10 cellular contexts compared by ENCODE assay signal in the genomic region with DNA sequence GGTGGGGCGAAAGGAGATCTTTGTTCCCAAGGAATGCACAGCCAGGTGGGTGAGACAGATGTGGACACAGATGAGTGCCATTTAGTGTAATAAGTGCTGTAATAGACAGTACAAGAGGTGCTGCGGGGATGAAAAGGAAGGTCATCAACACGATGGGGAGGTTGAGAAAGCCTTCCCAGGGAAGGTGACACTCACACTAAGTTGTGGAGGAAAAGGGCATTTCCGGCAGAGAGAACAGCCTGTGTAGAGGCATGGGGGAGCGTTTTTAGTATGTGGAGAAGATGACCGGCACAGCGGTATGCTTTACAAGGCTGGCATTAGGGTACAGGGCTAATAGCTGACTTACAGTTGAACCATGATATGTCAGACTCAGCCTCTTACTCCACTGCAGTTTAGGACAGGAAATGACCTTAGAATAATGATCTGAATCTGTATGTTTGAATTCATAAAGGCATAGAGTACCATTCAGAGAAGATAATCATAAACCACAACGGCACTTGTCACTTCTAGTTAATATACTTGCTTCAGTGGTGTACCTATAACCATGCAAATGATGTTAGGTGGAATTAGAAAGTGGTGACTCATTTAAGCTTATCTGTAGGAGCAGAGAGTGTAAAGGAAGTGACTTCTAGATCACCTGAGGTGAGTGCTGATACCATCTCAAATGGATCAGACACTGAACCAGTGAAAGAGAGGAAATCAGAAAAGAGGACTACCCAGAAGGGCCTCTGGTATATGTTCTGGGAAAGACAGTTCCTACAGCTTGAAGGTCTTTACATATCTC.
DNase-seq lines count a peak whose midpoint lies in the region; ATAC-seq and TF ChIP-seq lines count a peak whose summit lies in the region.
"Had no signal": no experiment of that assay in that cellular context is flagged by ENCODE, and none has a peak within 500 bp of the region (broad histone marks: within the 10 kb centered on the region; RNA-seq: fewer than 3 reads in every experiment).

No MANE protein-coding gene starts in this region.

- intact Hi-C loops in mammary epithelial cell (cut with micrococcal nuclease) (no loop called here), breast epithelium (cut with DNase I; ENCODE audit: low total_unique reads) (no loop called here), stomach (cut with DNase I; ENCODE audit: low total_unique reads) (no loop called here)
- intact Hi-C loops in activated T-helper 2 cell treated with anti-CD3 and anti-CD28 coated beads, Interferon-gamma antibody, Interleukin-2, Interleukin-4, amounts not matched to agents 10 μg/mL and 5 μg/mL and 100 μg/mL, durations not matched to agents 14 hours and 24 hours and 36 hours (cut with micrococcal nuclease), result loop anchor here (2.0 to 5.0 kb wide), 4 partner anchors 51 to 272 kb away; partner anchors contain the start of gene TNRC6B

- in situ Hi-C loops in mammary epithelial cell (cut with MboI; ENCODE audit: low sequenced_read_pairs in 2 of 2), result no loop called here

- no peak for TF ChIP-seq CTCF in mammary epithelial cell (conservative IDR thresholded peaks at IDR 0.05 in 1 of 2, IDR thresholded peaks at IDR 0.05 in 1 of 2; ENCODE audit: extremely low read depth in 1 of 2, insufficient read depth in 1 of 2, low read depth in 1 of 2, low read length in 2 of 2)
- no peak for TF ChIP-seq CTCF in breast epithelium (IDR thresholded peaks at IDR 0.05)
- no peak for TF ChIP-seq CTCF in stomach (IDR thresholded peaks at IDR 0.05)

- dilution Hi-C loops in mammary epithelial cell (cut with HindIII; ENCODE audit: low sequenced_read_pairs), result loop anchor here (25.0 kb wide), 1 partner anchor 282 kb away; the partner anchor contains the start of gene ADSL

- H3K36me3 Mint-ChIP-seq in activated T-helper 2 cell treated with anti-CD3 and anti-CD28 coated beads, Interferon-gamma antibody, Interleukin-2, Interleukin-4, amounts not matched to agents 10 μg/mL and 5 μg/mL and 100 μg/mL, durations not matched to agents 14 hours and 24 hours and 36 hours (ENCODE audit: low read depth), result no peaks in the 10 kb centered on the region

- no peak for TF ChIP-seq EP300 in stomach (IDR thresholded peaks at IDR 0.05)

- H4K20me1 ChIP-seq in mammary epithelial cell (ENCODE audit: insufficient read depth, low read length), result peaks cover 2% of the 10 kb centered on the region

- H3K27ac ChIP-seq in mammary epithelial cell (ENCODE audit: insufficient read depth, low read depth, low read length) (no peak overlapping the region), breast epithelium (peak overlapping the region in 1 of 2 donors; percentile 3), thymus (ENCODE audit: low read depth) (peak overlapping the region; percentile 8), stomach (no peak overlapping the region)

- 86% methylated on average over 8 of the region's 8 CpGs for WGBS in mammary epithelial cell (ENCODE audit: low coverage, missing lambda C conversion rate)
- 52% methylated on average over 8 of the region's 8 CpGs for WGBS in thymus
- WGBS in stomach, 5 donors, result 70 to 79% (median 73%) methylated on average over 8 of the region's 8 CpGs

- no TSS peak for BruUV-seq in mammary epithelial cell (replicated peaks; lab: Mats Ljungman, UMichigan)

- H3K4me3 ChIP-seq in mammary epithelial cell (replicated peaks in 1 of 3; ENCODE audit: insufficient read depth in 1 of 3, low read depth in 2 of 3, low read length in 3 of 3), result no peak overlapping the region
- H3K4me3 ChIP-seq in breast epithelium, result no peak overlapping the region
- H3K4me3 ChIP-seq in thymus (ENCODE audit: low read length), result no peak overlapping the region
- H3K4me3 ChIP-seq in stomach, result no peak overlapping the region
- H3K4me3 ChIP-seq: heart left ventricle had no signal

- no peak overlapping the region for H3K4me2 ChIP-seq in mammary epithelial cell (ENCODE audit: insufficient read depth, low read depth, low read length)

- no peaks in the 10 kb centered on the region for H3K9me3 Mint-ChIP-seq in activated T-helper 2 cell treated with anti-CD3 and anti-CD28 coated beads, Interferon-gamma antibody, Interleukin-2, Interleukin-4, amounts not matched to agents 10 μg/mL and 5 μg/mL and 100 μg/mL, durations not matched to agents 14 hours and 24 hours and 36 hours
- H3K9me3 Mint-ChIP-seq: CD14-positive monocyte had no signal

- H3K4me3 Mint-ChIP-seq in activated T-helper 2 cell treated with anti-CD3 and anti-CD28 coated beads, Interferon-gamma antibody, Interleukin-2, Interleukin-4, amounts not matched to agents 10 μg/mL and 5 μg/mL and 100 μg/mL, durations not matched to agents 14 hours and 24 hours and 36 hours (ENCODE audit: low read depth), result peak overlapping the region; percentile 68
- H3K4me3 Mint-ChIP-seq: CD14-positive monocyte had no signal

- H3K79me2 ChIP-seq in mammary epithelial cell (ENCODE audit: insufficient read depth, low read length), result no peaks in the 10 kb centered on the region

- H3K27me3 Mint-ChIP-seq in activated T-helper 2 cell treated with anti-CD3 and anti-CD28 coated beads, Interferon-gamma antibody, Interleukin-2, Interleukin-4, amounts not matched to agents 10 μg/mL and 5 μg/mL and 100 μg/mL, durations not matched to agents 14 hours and 24 hours and 36 hours (ENCODE audit: low read depth), result no peaks in the 10 kb centered on the region

- no peak overlapping the region for H2AFZ ChIP-seq in mammary epithelial cell (ENCODE audit: low read depth, low read length)

- no peaks in the 10 kb centered on the region for H3K36me3 ChIP-seq in mammary epithelial cell (ENCODE audit: insufficient read depth, low read length)
- H3K36me3 ChIP-seq in breast epithelium, result no peaks in the 10 kb centered on the region
- H3K36me3 ChIP-seq in thymus (ENCODE audit: control insufficient read depth, insufficient read depth), result no peaks in the 10 kb centered on the region
- no peaks in the 10 kb centered on the region for H3K36me3 ChIP-seq in stomach
- H3K36me3 ChIP-seq: heart left ventricle had no signal

- H3K9me3 ChIP-seq in mammary epithelial cell (replicated peaks; ENCODE audit: insufficient read depth, low read length) (no peaks in the 10 kb centered on the region), breast epithelium (no peaks in the 10 kb centered on the region), thymus (ENCODE audit: control insufficient read depth) (no peaks in the 10 kb centered on the region), stomach (no peaks in the 10 kb centered on the region)
- H3K9me3 ChIP-seq: heart left ventricle had no signal

- H3K27me3 ChIP-seq in mammary epithelial cell (ENCODE audit: insufficient read depth, low read length) (no peaks in the 10 kb centered on the region), breast epithelium (no peaks in the 10 kb centered on the region), thymus (ENCODE audit: control insufficient read depth, insufficient read depth) (no peaks in the 10 kb centered on the region), stomach (no peaks in the 10 kb centered on the region)
- H3K27me3 ChIP-seq: heart left ventricle had no signal

- H3K4me1 ChIP-seq in mammary epithelial cell (ENCODE audit: insufficient read depth, low read length), result peaks cover 4% of the 10 kb centered on the region
- H3K4me1 ChIP-seq in breast epithelium, result peaks cover 0 to 7% of the 10 kb centered on the region in 2 donors
- peaks cover 25% of the 10 kb centered on the region for H3K4me1 ChIP-seq in thymus (ENCODE audit: control insufficient read depth, insufficient read depth, low read length)
- H3K4me1 ChIP-seq in stomach, result peaks cover 13 to 73% (median 41%) of the 10 kb centered on the region in 4 donors

- H3K4me1 Mint-ChIP-seq in activated T-helper 2 cell treated with anti-CD3 and anti-CD28 coated beads, Interferon-gamma antibody, Interleukin-2, Interleukin-4, amounts not matched to agents 10 μg/mL and 5 μg/mL and 100 μg/mL, durations not matched to agents 14 hours and 24 hours and 36 hours (ENCODE audit: low read depth), result peaks cover 64% of the 10 kb centered on the region

- no peak overlapping the region for H3K9ac ChIP-seq in mammary epithelial cell (ENCODE audit: insufficient read depth, low read length)

- TF ChIP-seq POLR2A in breast epithelium (IDR thresholded peaks at IDR 0.05) (no peak), stomach (IDR thresholded peaks at IDR 0.05) (no peak)

- peak; percentile 87 for ATAC-seq in HG03159 (IDR thresholded peaks at IDR 0.05; ENCODE audit: unreplicated experiment)
- ATAC-seq: heart left ventricle had no signal

- DNase-seq in mammary epithelial cell (peak; percentile 35), breast epithelium (ENCODE audit: low spot score in 2 of 2) (no peak), globus pallidus (ENCODE audit: low spot score) (no peak), stomach (no peak), NCI-H1092 (lab: John Stamatoyannopoulos, UW) (no peak)
- DNase-seq in activated T-helper 2 cell treated with anti-CD3 and anti-CD28 coated beads, Interferon-gamma antibody, Interleukin-2, Interleukin-4, amounts not matched to agents 10 μg/mL and 5 μg/mL and 100 μg/mL, durations not matched to agents 14 hours and 24 hours and 36 hours (ENCODE audit: low spot score), result no peak
- DNase-seq: heart left ventricle had no signal

- peak overlapping the region; percentile 92 for H3K27ac Mint-ChIP-seq in activated T-helper 2 cell treated with anti-CD3 and anti-CD28 coated beads, Interferon-gamma antibody, Interleukin-2, Interleukin-4, amounts not matched to agents 10 μg/mL and 5 μg/mL and 100 μg/mL, durations not matched to agents 14 hours and 24 hours and 36 hours

- CTCF ChIA-PET in mammary epithelial cell (lab: Charles Lee; ENCODE audit: low non-redundant PET), result no interaction called here
